Comparison of ENCODE assay signal across 21 cellular contexts in genomic region chr11:60757231-60757800, GRCh38.
"Had no signal": no experiment of that assay in that cellular context is flagged by ENCODE, and none has a peak within 500 bp of the region (broad histone marks: within the 10 kb centered on the region; RNA-seq: fewer than 3 reads in every experiment).

No MANE protein-coding gene starts in this region.

- H3K27ac ChIP-seq: neutrophil, pancreas, psoas muscle, right atrium auricular region, spleen had no signal

- H3K4me1 Mint-ChIP-seq: immature natural killer cell had no signal

- DNase-seq: caudate nucleus; effector memory CD4-positive, alpha-beta T cell; foreskin melanocyte; glutamatergic neuron; immature natural killer cell; left lung; psoas muscle; stimulated activated CD4-positive, alpha-beta T cell treated with anti-CD3 and anti-CD28 coated beads, Interleukin-4, amount 100 ng/mL, for 24 hours; stimulated activated naive CD8-positive, alpha-beta T cell treated with anti-CD3 and anti-CD28 coated beads, Interleukin-15, Interleukin-2, amounts not matched to agents 100 U/mL and 50 U/mL, for 24 hours; T1000 had no signal

- ATAC-seq: activated naive CD4-positive, alpha-beta T cell treated with anti-CD3 and anti-CD28 coated beads, Interleukin-2, amount 50 U/mL, for 72 hours; natural killer cell treated with Interleukin-12 subunit alpha and Interleukin-12 subunit beta and Interleukin-15 and Interleukin-18, amount 100 ng/mL, for 72 hours; psoas muscle; stimulated activated naive CD8-positive, alpha-beta T cell treated with anti-CD3 and anti-CD28 coated beads, Interleukin-15, Interleukin-2, amounts not matched to agents 100 U/mL and 50 U/mL, for 24 hours had no signal

- H3K9me3 Mint-ChIP-seq: activated naive CD4-positive, alpha-beta T cell treated with anti-CD3 and anti-CD28 coated beads, Interleukin-2, amount 50 U/mL, for 72 hours; activated T-helper 1 cell treated with anti-CD3 and anti-CD28 coated beads, Interleukin-12 subunit alpha, Interleukin-12 subunit beta, Interleukin-2, Interleukin-4 antibody, amounts not matched to agents 30 ng/mL and 10 ng/mL and 1 ng/mL, durations not matched to agents 14 hours and 24 hours and 36 hours; immature natural killer cell; natural killer cell treated with Interleukin-12 subunit alpha and Interleukin-12 subunit beta and Interleukin-15 and Interleukin-18, amount 100 ng/mL, for 72 hours; T-helper 1 cell treated with Interleukin-12 subunit alpha and Interleukin-12 subunit beta and Interleukin-4 antibody, amounts not matched to agents 30 μg/mL and 1 μg/mL, for 36 hours had no signal

- H3K27ac Mint-ChIP-seq: activated naive CD4-positive, alpha-beta T cell treated with anti-CD3 and anti-CD28 coated beads, Interleukin-2, amount 50 U/mL, for 72 hours; activated T-helper 1 cell treated with anti-CD3 and anti-CD28 coated beads, Interleukin-12 subunit alpha, Interleukin-12 subunit beta, Interleukin-2, Interleukin-4 antibody, amounts not matched to agents 30 ng/mL and 10 ng/mL and 1 ng/mL, durations not matched to agents 14 hours and 24 hours and 36 hours; brain; immature natural killer cell; natural killer cell treated with Interleukin-12 subunit alpha and Interleukin-12 subunit beta and Interleukin-15 and Interleukin-18, amount 100 ng/mL, for 72 hours; T-helper 1 cell treated with Interleukin-12 subunit alpha and Interleukin-12 subunit beta and Interleukin-4 antibody, amounts not matched to agents 30 μg/mL and 1 μg/mL, for 36 hours had no signal

- H3K4me3 Mint-ChIP-seq: activated T-helper 1 cell treated with anti-CD3 and anti-CD28 coated beads, Interleukin-12 subunit alpha, Interleukin-12 subunit beta, Interleukin-2, Interleukin-4 antibody, amounts not matched to agents 30 ng/mL and 10 ng/mL and 1 ng/mL, durations not matched to agents 14 hours and 24 hours and 36 hours; brain; immature natural killer cell; natural killer cell treated with Interleukin-12 subunit alpha and Interleukin-12 subunit beta and Interleukin-15 and Interleukin-18, amount 100 ng/mL, for 72 hours; T-helper 1 cell treated with Interleukin-12 subunit alpha and Interleukin-12 subunit beta and Interleukin-4 antibody, amounts not matched to agents 30 μg/mL and 1 μg/mL, for 36 hours; WTC11 had no signal

- H3K36me3 Mint-ChIP-seq: activated naive CD4-positive, alpha-beta T cell treated with anti-CD3 and anti-CD28 coated beads, Interleukin-2, amount 50 U/mL, for 72 hours; brain; immature natural killer cell; natural killer cell treated with Interleukin-12 subunit alpha and Interleukin-12 subunit beta and Interleukin-15 and Interleukin-18, amount 100 ng/mL, for 72 hours; WTC11 had no signal

- H3K36me3 ChIP-seq: left lung, neutrophil, pancreas, right atrium auricular region, spleen had no signal

- H3K9me3 ChIP-seq: left lung, neutrophil, pancreas, psoas muscle, right atrium auricular region, spleen had no signal

- H3K4me3 ChIP-seq: hepatocyte, pancreas, psoas muscle, right atrium auricular region, spleen had no signal
